In the genomic region with DNA sequence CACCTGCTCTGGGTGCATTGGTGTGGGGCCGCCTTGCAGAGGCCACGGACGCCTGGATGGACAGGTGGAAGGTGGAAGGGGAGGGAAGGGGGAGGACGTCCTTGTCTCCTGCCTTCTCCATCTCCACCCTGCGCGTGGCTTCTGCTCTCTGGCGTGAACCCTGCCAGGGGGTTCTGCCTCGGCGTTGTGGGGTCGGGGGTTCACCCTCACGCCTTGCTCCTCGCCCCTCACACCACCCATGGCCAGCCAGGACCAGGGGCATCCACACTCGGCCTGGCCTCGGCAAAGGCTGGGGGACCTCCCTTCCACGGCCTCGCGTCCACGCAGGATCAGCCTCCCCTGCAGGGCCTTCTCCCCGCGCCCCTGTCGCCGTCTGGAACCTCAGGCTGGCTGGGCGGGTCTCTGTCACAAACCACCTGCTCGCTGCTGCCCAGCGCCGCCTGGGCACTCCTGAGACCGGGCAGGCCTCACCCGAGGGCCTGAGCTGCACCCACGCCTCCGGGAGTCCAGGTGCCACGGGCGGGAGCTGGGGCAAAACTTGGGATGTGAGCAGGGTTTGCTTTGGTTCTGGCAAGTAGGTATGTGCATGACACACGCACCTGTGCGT, we compare ENCODE assay signal across 35 cellular contexts.
"Had no signal": no experiment of that assay in that cellular context is flagged by ENCODE, and none has a peak within 500 bp of the region (broad histone marks: within the 10 kb centered on the region; RNA-seq: fewer than 3 reads in every experiment).

No MANE protein-coding gene starts in this region.

- H3K36me3 Mint-ChIP-seq: activated CD4-positive, alpha-beta memory T cell treated with anti-CD3 and anti-CD28 coated beads for 36 hours; activated naive CD8-positive, alpha-beta T cell treated with anti-CD3 and anti-CD28 coated beads for 36 hours had no signal

- H3K36me3 ChIP-seq: brain microvascular endothelial cell had no signal

- ATAC-seq: activated T-cell treated with anti-CD3 and anti-CD28 coated beads, Interleukin-2, amount 50 U/mL, for 4 hours; PC-3; Right ventricle myocardium inferior had no signal

- H3K4me1 Mint-ChIP-seq: activated B cell treated with CpG ODN at 0.5 μM for 24 hours; activated naive CD8-positive, alpha-beta T cell treated with anti-CD3 and anti-CD28 coated beads for 36 hours had no signal

- H3K27me3 Mint-ChIP-seq: activated B cell treated with CpG ODN at 0.5 μM for 24 hours; activated naive CD8-positive, alpha-beta T cell treated with anti-CD3 and anti-CD28 coated beads for 36 hours had no signal

- H3K4me3 Mint-ChIP-seq: activated B cell treated with CpG ODN at 0.5 μM for 24 hours; activated CD4-positive, alpha-beta memory T cell treated with anti-CD3 and anti-CD28 coated beads for 36 hours; activated naive CD8-positive, alpha-beta T cell treated with anti-CD3 and anti-CD28 coated beads for 36 hours; activated T-cell treated with anti-CD3 and anti-CD28 coated beads, Interleukin-2, amount 50 U/mL, for 4 hours; activated T-helper 1 cell treated with anti-CD3 and anti-CD28 coated beads, Interleukin-12 subunit alpha, Interleukin-12 subunit beta, Interleukin-2, Interleukin-4 antibody, amounts not matched to agents 30 ng/mL and 10 ng/mL and 1 ng/mL, durations not matched to agents 14 hours and 24 hours and 36 hours had no signal

- H3K27me3 ChIP-seq: brain microvascular endothelial cell had no signal

- DNase-seq: activated B cell treated with CpG ODN at 0.5 μM for 24 hours; activated CD4-positive, alpha-beta memory T cell treated with anti-CD3 and anti-CD28 coated beads for 36 hours; activated CD4-positive, alpha-beta T cell treated with anti-CD3 and anti-CD28 coated beads for 4 hours; activated CD4-positive, alpha-beta T cell treated with anti-CD3 and anti-CD28 coated beads, Interleukin-2, amount 50 U/mL, for 1 hour; activated CD4-positive, CD25-positive, alpha-beta regulatory T cell treated with anti-CD3 and anti-CD28 coated beads, Interleukin-2, amount 50 U/mL, for 72 hours; activated CD8-positive, alpha-beta memory T cell treated with anti-CD3 and anti-CD28 coated beads, Interleukin-2, amount 50 U/mL, for 4 hours; activated naive CD4-positive, alpha-beta T cell; activated naive CD4-positive, alpha-beta T cell treated with anti-CD3 and anti-CD28 coated beads, Interleukin-2, amount 50 U/mL, for 16 hours; activated naive CD8-positive, alpha-beta T cell treated with anti-CD3 and anti-CD28 coated beads for 36 hours; activated T-cell treated with anti-CD3 and anti-CD28 coated beads for 4 hours; activated T-cell treated with anti-CD3 and anti-CD28 coated beads, Interleukin-2, amount 50 U/mL, for 4 hours; amniotic stem cell; aorta; brain microvascular endothelial cell; Kasumi-1; KG1; MM.1S; MV-4-11; NCI-H1092; NCI-H1436 treated with DMSO at 0.1 percent for 48 hours; NCI-H1694 treated with DMSO at 0.1 percent for 48 hours; NCI-H2029; NCI-H345; NCI-H524 treated with DMSO at 0.1 percent for 48 hours; NK-92 treated with Interleukin-12 subunit alpha and Interleukin-12 subunit beta, amount 100 ng/mL, for 24 hours; PC-3; SIG-M5; SW 1271; T-helper 1 cell; T-helper 2 cell; T-helper 9 cell had no signal

- H3K9me3 Mint-ChIP-seq: activated B cell treated with CpG ODN at 0.5 μM for 24 hours; activated CD4-positive, alpha-beta memory T cell treated with anti-CD3 and anti-CD28 coated beads for 36 hours; activated naive CD8-positive, alpha-beta T cell treated with anti-CD3 and anti-CD28 coated beads for 36 hours; activated T-cell treated with anti-CD3 and anti-CD28 coated beads, Interleukin-2, amount 50 U/mL, for 4 hours; activated T-helper 1 cell treated with anti-CD3 and anti-CD28 coated beads, Interleukin-12 subunit alpha, Interleukin-12 subunit beta, Interleukin-2, Interleukin-4 antibody, amounts not matched to agents 30 ng/mL and 10 ng/mL and 1 ng/mL, durations not matched to agents 14 hours and 24 hours and 36 hours had no signal

- H3K27ac ChIP-seq: brain microvascular endothelial cell, RWPE1, VCaP had no signal

- H3K27ac Mint-ChIP-seq: activated B cell treated with CpG ODN at 0.5 μM for 24 hours; activated CD4-positive, alpha-beta memory T cell treated with anti-CD3 and anti-CD28 coated beads for 36 hours; activated naive CD8-positive, alpha-beta T cell treated with anti-CD3 and anti-CD28 coated beads for 36 hours; activated T-helper 1 cell treated with anti-CD3 and anti-CD28 coated beads, Interleukin-12 subunit alpha, Interleukin-12 subunit beta, Interleukin-2, Interleukin-4 antibody, amounts not matched to agents 30 ng/mL and 10 ng/mL and 1 ng/mL, durations not matched to agents 14 hours and 24 hours and 36 hours had no signal
